11 cellular contexts compared by ENCODE assay signal in the genomic region with DNA sequence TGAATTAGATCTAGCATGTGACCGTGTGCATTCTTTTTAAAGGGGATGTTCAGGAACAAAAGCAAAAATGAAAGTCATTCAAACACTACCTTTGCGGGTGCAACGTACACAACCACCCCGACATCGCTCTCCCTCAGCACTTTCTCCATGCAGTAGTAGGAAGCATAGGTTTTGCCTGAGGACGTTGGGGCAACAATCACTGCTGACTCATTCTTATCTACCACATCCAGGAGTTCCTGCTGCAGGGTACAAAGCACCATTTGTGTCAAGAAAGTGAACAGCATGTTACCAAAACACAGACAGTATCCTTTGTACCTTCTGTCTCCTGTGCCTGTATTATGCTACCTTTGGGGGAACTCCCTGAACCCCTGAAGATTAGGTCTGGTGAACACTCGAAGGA. TPM values are rescaled to one million over a fixed set of nuclear protein-coding genes. Genes with fewer than 3 reads are reported as not detected.
DNase-seq lines count a peak whose midpoint lies in the region; ATAC-seq and TF ChIP-seq lines count a peak whose summit lies in the region.
"Had no signal": no experiment of that assay in that cellular context is flagged by ENCODE, and none has a peak within 500 bp of the region (broad histone marks: within the 10 kb centered on the region; RNA-seq: fewer than 3 reads in every experiment).

No MANE protein-coding gene starts in this region.

- peaks cover 0 to 1% of the 10 kb centered on the region in 2 donors for H3K36me3 Mint-ChIP-seq in activated T-cell treated with anti-CD3 and anti-CD28 coated beads, Interleukin-2, amount 50 U/mL, for 72 hours (ENCODE audit: insufficient read depth in 2 of 2)
- H3K36me3 Mint-ChIP-seq in stimulated activated effector memory CD8-positive, alpha-beta T cell treated with anti-CD3 and anti-CD28 coated beads, Interleukin-12 subunit alpha, Interleukin-12 subunit beta, amount 100 ng/mL, for 72 hours: peaks cover 44% of the 10 kb centered on the region

- CTCF ChIA-PET in Panc1 (lab: Charles Lee): no interaction called here

- H3K4me1 ChIP-seq in Panc1 (ENCODE audit: control insufficient read depth, insufficient read depth, low read length) (no peaks in the 10 kb centered on the region), ovary (ENCODE audit: insufficient read depth) (no peaks in the 10 kb centered on the region)

- no TSS peak for BruUV-seq in Panc1 (replicated peaks; lab: Mats Ljungman, UMichigan)

- POLR2A ChIA-PET in Panc1 (lab: Charles Lee): no interaction called here

- H3K4me3 Mint-ChIP-seq in activated T-cell treated with anti-CD3 and anti-CD28 coated beads, Interleukin-2, amount 50 U/mL, for 72 hours: peak overlapping the region; percentile 36 to 43
- no peak overlapping the region for H3K4me3 Mint-ChIP-seq in stimulated activated effector memory CD8-positive, alpha-beta T cell treated with anti-CD3 and anti-CD28 coated beads, Interleukin-12 subunit alpha, Interleukin-12 subunit beta, amount 100 ng/mL, for 72 hours

- H3K9me3 Mint-ChIP-seq in activated T-cell treated with anti-CD3 and anti-CD28 coated beads, Interleukin-2, amount 50 U/mL, for 72 hours: no peaks in the 10 kb centered on the region
- no peaks in the 10 kb centered on the region for H3K9me3 Mint-ChIP-seq in stimulated activated effector memory CD8-positive, alpha-beta T cell treated with anti-CD3 and anti-CD28 coated beads, Interleukin-12 subunit alpha, Interleukin-12 subunit beta, amount 100 ng/mL, for 72 hours

- H3K27ac ChIP-seq in Panc1 (ENCODE audit: low read length) (no peak overlapping the region), epithelial cell of prostate (no peak overlapping the region), ovary (no peak overlapping the region)

- in situ Hi-C loops in Panc1 (cut with HindIII; ENCODE audit: low pct_unique_long_range_greater_than_20kb, low sequenced_read_pairs): no loop called here

- intact Hi-C loops in Panc1 (cut with micrococcal nuclease; ENCODE audit: unreplicated experiment): no loop called here
- intact Hi-C loops in ovary (cut with DNase I): no loop called here

- WGBS in ovary, 3 donors: 82 to 85% (median 83%) methylated on average over 7 of the region's 7 CpGs

- peak overlapping the region; percentile 9 for H3K27ac Mint-ChIP-seq in activated T-cell treated with anti-CD3 and anti-CD28 coated beads, Interleukin-2, amount 50 U/mL, for 72 hours
- peak overlapping the region; percentile 18 for H3K27ac Mint-ChIP-seq in stimulated activated effector memory CD8-positive, alpha-beta T cell treated with anti-CD3 and anti-CD28 coated beads, Interleukin-12 subunit alpha, Interleukin-12 subunit beta, amount 100 ng/mL, for 72 hours

- TF ChIP-seq EP300 in ovary (IDR thresholded peaks at IDR 0.05): no peak

- H3K36me3 ChIP-seq in Panc1 (ENCODE audit: control insufficient read depth, insufficient read depth, low read length) (no peaks in the 10 kb centered on the region), ovary (no peaks in the 10 kb centered on the region)

- no peaks in the 10 kb centered on the region for H3K27me3 ChIP-seq in Panc1 (ENCODE audit: control insufficient read depth, insufficient read depth, low read length)
- no peaks in the 10 kb centered on the region for H3K27me3 ChIP-seq in ovary

- peaks cover 11% of the 10 kb centered on the region for H3K4me1 Mint-ChIP-seq in activated T-cell treated with anti-CD3 and anti-CD28 coated beads, Interleukin-2, amount 50 U/mL, for 72 hours (ENCODE audit: low read depth)
- H3K4me1 Mint-ChIP-seq in stimulated activated effector memory CD8-positive, alpha-beta T cell treated with anti-CD3 and anti-CD28 coated beads, Interleukin-12 subunit alpha, Interleukin-12 subunit beta, amount 100 ng/mL, for 72 hours: peaks cover 6% of the 10 kb centered on the region

- H3K9me3 ChIP-seq in Panc1 (ENCODE audit: control insufficient read depth, insufficient read depth, low read depth, low read length) (no peaks in the 10 kb centered on the region), ovary (no peaks in the 10 kb centered on the region)

- TF ChIP-seq CTCF in Panc1 (IDR thresholded peaks at IDR 0.05) (no peak), ovary (IDR thresholded peaks at IDR 0.05) (no peak)

- H3K4me3 ChIP-seq in Panc1 (ENCODE audit: low read depth in 2 of 2, low read length in 2 of 2): no peak overlapping the region
- H3K4me3 ChIP-seq in ovary: no peak overlapping the region

- peak; percentile 70 to 74 for ATAC-seq in activated T-cell treated with anti-CD3 and anti-CD28 coated beads, Interleukin-2, amount 50 U/mL, for 72 hours (replicated peaks in 1 of 2)
- ATAC-seq in Panc1: peak; percentile 86
- ATAC-seq in stimulated activated effector memory CD8-positive, alpha-beta T cell treated with anti-CD3 and anti-CD28 coated beads, Interleukin-12 subunit alpha, Interleukin-12 subunit beta, amount 100 ng/mL, for 72 hours: peak; percentile 43

- no peak for TF ChIP-seq POLR2A in ovary (IDR thresholded peaks at IDR 0.05)

- H3K27me3 Mint-ChIP-seq in activated T-cell treated with anti-CD3 and anti-CD28 coated beads, Interleukin-2, amount 50 U/mL, for 72 hours (ENCODE audit: low read depth): no peaks in the 10 kb centered on the region

- peak in 1 of 2 donors; percentile 19 for DNase-seq in activated T-cell treated with anti-CD3 and anti-CD28 coated beads, Interleukin-2, amount 50 U/mL, for 72 hours
- no peak for DNase-seq in activated T-cell treated with anti-CD3 and anti-CD28 coated beads, Interleukin-2, amount 50 U/mL, for 48 hours
- no peak for DNase-seq in Panc1 (ENCODE audit: low read depth, low spot score)
- DNase-seq in epithelial cell of prostate (ENCODE audit: low read depth, low spot score): peak; percentile 44
- DNase-seq in stimulated activated effector memory CD8-positive, alpha-beta T cell treated with anti-CD3 and anti-CD28 coated beads, Interleukin-12 subunit alpha, Interleukin-12 subunit beta, amount 100 ng/mL, for 72 hours (ENCODE audit: low spot score in 2 of 2): no peak
- DNase-seq in NOMO-1 treated with DMSO at 0.1 percent for 48 hours (lab: John Stamatoyannopoulos, UW; ENCODE audit: unreplicated experiment): no peak
- DNase-seq in ovary: no peak
- no peak for DNase-seq in AG08395 (ENCODE audit: low spot score)
- DNase-seq: central memory CD4-positive, alpha-beta T cell; kidney; NCI-H2029 treated with DMSO at 0.1 percent for 48 hours had no signal

RNA-seq across cellular contexts. Expression of gene DDX60L, which starts 58.6 kb away (rescaled TPM):
- 10 to 100 TPM in 1 of 2 donors, 1 to 10 TPM in 1; 7.1 to 15.6 TPM for total RNA-seq in activated T-cell treated with anti-CD3 and anti-CD28 coated beads, Interleukin-2, amount 50 U/mL, for 72 hours
- total RNA-seq in Panc1 (2021; ENCODE audit: unreplicated experiment) (7.5 TPM), ovary (10 to 100 TPM in 6 of 7 donors, 1 to 10 TPM in 1; 9.4 to 20.2 (median 15.0) TPM)
- polyA plus RNA-seq in Panc1 (2012; ENCODE audit: insufficient read length): 3.0 TPM
- 10 to 100 TPM in 1 of 2 donors, 1 to 10 TPM in 1; 6.3 to 12.9 TPM for polyA plus RNA-seq in ovary
